In genomic region chr13:40986328-40986856, GRCh38 we compare ENCODE assay signal across 9 cellular contexts. TPM values are rescaled to one million over a fixed set of nuclear protein-coding genes. Genes with fewer than 3 reads are reported as not detected.
DNase-seq lines count a peak whose midpoint lies in the region; ATAC-seq and TF ChIP-seq lines count a peak whose summit lies in the region.
"Had no signal": no experiment of that assay in that cellular context is flagged by ENCODE, and none has a peak within 500 bp of the region (broad histone marks: within the 10 kb centered on the region; RNA-seq: fewer than 3 reads in every experiment).

No MANE protein-coding gene starts in this region.

- H3F3A ChIP-seq in neural progenitor cell (ENCODE audit: low read depth), result no peaks in the 10 kb centered on the region

- no peak overlapping the region for H3K4me3 Mint-ChIP-seq in neural progenitor cell

- H3K9me3 ChIP-seq in Peyer's patch (no peaks in the 10 kb centered on the region), fibroblast of lung (ENCODE audit: control insufficient read depth, insufficient read depth, low read depth, low read length) (no peaks in the 10 kb centered on the region), gastrocnemius medialis (no peaks in the 10 kb centered on the region), neural progenitor cell (ENCODE audit: low read depth) (no peaks in the 10 kb centered on the region)

- H4K20me1 ChIP-seq in fibroblast of lung (ENCODE audit: control insufficient read depth, extremely low read depth, insufficient read depth, low read length), result no peaks in the 10 kb centered on the region
- no peaks in the 10 kb centered on the region for H4K20me1 ChIP-seq in neural progenitor cell (ENCODE audit: low read depth)

- H3K27me3 ChIP-seq in Peyer's patch (no peaks in the 10 kb centered on the region), fibroblast of lung (ENCODE audit: control insufficient read depth, insufficient read depth, low read length) (no peaks in the 10 kb centered on the region), gastrocnemius medialis (no peaks in the 10 kb centered on the region), neural progenitor cell (no peaks in the 10 kb centered on the region)

- DNase-seq in GM12864 (ENCODE audit: low read depth) (no peak), Peyer's patch (no peak), fibroblast of lung (ENCODE audit: low read depth in 2 of 2) (peak; percentile 47 to 77), gastrocnemius medialis (no peak), occipital lobe (lab: John Stamatoyannopoulos, UW) (no peak), NCI-H1694 treated with DMSO at 0.1 percent for 48 hours (lab: John Stamatoyannopoulos, UW) (no peak), amniotic stem cell (lab: John Stamatoyannopoulos, UW) (no peak), neural progenitor cell (ENCODE audit: low spot score) (no peak)

- in situ Hi-C loops in gastrocnemius medialis (cut with MboI; ENCODE audit: low sequenced_read_pairs in 4 of 4), result no loop called here

- no peak for TF ChIP-seq POLR2A in Peyer's patch (IDR thresholded peaks at IDR 0.05)
- no peak for TF ChIP-seq POLR2A in gastrocnemius medialis (IDR thresholded peaks at IDR 0.05)

- H3K4me1 ChIP-seq in Peyer's patch (peaks cover 0 to 33% (median 11%) of the 10 kb centered on the region in 4 donors), fibroblast of lung (ENCODE audit: control insufficient read depth, extremely low read depth, insufficient read depth, low read length) (peaks cover 4% of the 10 kb centered on the region), gastrocnemius medialis (peaks cover 51 to 57% of the 10 kb centered on the region in 2 donors), neural progenitor cell (no peaks in the 10 kb centered on the region)

- no peaks in the 10 kb centered on the region for H3K36me3 Mint-ChIP-seq in neural progenitor cell

- no peak for ATAC-seq in gastrocnemius medialis
- ATAC-seq: HCT116 had no signal

- H3K9ac ChIP-seq in fibroblast of lung (ENCODE audit: insufficient read depth, low read length), result no peak overlapping the region
- H3K9ac ChIP-seq in neural progenitor cell, result no peak overlapping the region

- intact Hi-C loops in gastrocnemius medialis (cut with DNase I; ENCODE audit: low total_unique reads), result no loop called here

- H3K36me3 ChIP-seq in Peyer's patch (no peaks in the 10 kb centered on the region), fibroblast of lung (ENCODE audit: control insufficient read depth, insufficient read depth, low read length) (no peaks in the 10 kb centered on the region), gastrocnemius medialis (no peaks in the 10 kb centered on the region), neural progenitor cell (no peaks in the 10 kb centered on the region)

- no peaks in the 10 kb centered on the region for H3K27me3 Mint-ChIP-seq in neural progenitor cell (ENCODE audit: insufficient read depth, low read depth)

- H3K4me2 ChIP-seq in fibroblast of lung (ENCODE audit: extremely low read depth, insufficient read depth, low read length) (no peak overlapping the region), neural progenitor cell (no peak overlapping the region)

- TF ChIP-seq CTCF in GM12864 (IDR thresholded peaks at IDR 0.05; ENCODE audit: low read depth, low read length, missing control alignments) (no peak), Peyer's patch (IDR thresholded peaks at IDR 0.05) (no peak), fibroblast of lung (conservative IDR thresholded peaks at IDR 0.05 in 1 of 2, IDR thresholded peaks at IDR 0.05 in 1 of 2; ENCODE audit: low read depth in 1 of 2, low read length in 2 of 2) (no peak), gastrocnemius medialis (IDR thresholded peaks at IDR 0.05 in 4 of 5, conservative IDR thresholded peaks at IDR 0.05 in 1 of 5) (no peak), neural progenitor cell (IDR thresholded peaks at IDR 0.05) (no peak)

- H3K79me2 ChIP-seq in fibroblast of lung (ENCODE audit: control insufficient read depth, insufficient read depth, low read length) (peaks cover 9% of the 10 kb centered on the region), neural progenitor cell (ENCODE audit: low read depth) (no peaks in the 10 kb centered on the region)

- H3K4me1 Mint-ChIP-seq in neural progenitor cell, result peaks cover 2% of the 10 kb centered on the region

- H3K27ac ChIP-seq in Peyer's patch (peak overlapping the region; percentile 74 to 83 (median 81)), fibroblast of lung (ENCODE audit: insufficient read depth, low read length) (no peak overlapping the region), gastrocnemius medialis (peak overlapping the region; percentile 70 to 79 (median 74)), neural progenitor cell (no peak overlapping the region)

- H3K4me3 ChIP-seq in GM12864 (ENCODE audit: low read depth, low read length), result peak overlapping the region; percentile 33; the same call in 1 of the 2 replicates
- no peak overlapping the region for H3K4me3 ChIP-seq in Peyer's patch
- H3K4me3 ChIP-seq in fibroblast of lung (replicated peaks in 1 of 4; ENCODE audit: control extremely low read depth in 1 of 4, insufficient read depth in 1 of 4, low read depth in 3 of 4, low read length in 4 of 4), result no peak overlapping the region
- H3K4me3 ChIP-seq in gastrocnemius medialis, result peak overlapping the region; percentile 5 to 13 (median 10)
- no peak overlapping the region for H3K4me3 ChIP-seq in neural progenitor cell

- no peak overlapping the region for H3K27ac Mint-ChIP-seq in neural progenitor cell

- H2AFZ ChIP-seq in fibroblast of lung (ENCODE audit: low read length) (no peak overlapping the region), neural progenitor cell (replicated peaks) (no peak overlapping the region)

- H3K9me3 Mint-ChIP-seq in neural progenitor cell, result no peaks in the 10 kb centered on the region

RNA-seq across cellular contexts. Expression of gene ELF1, which starts 32.7 kb away (rescaled TPM):
- total RNA-seq in Peyer's patch (100 to 1,000 TPM in 2 of 4 donors, 10 to 100 TPM in 2; 77.7 to 145 (median 106) TPM), fibroblast of lung (34.7 and 38.5 TPM in 2 replicates), gastrocnemius medialis (10 to 100 TPM; 24.8 to 48.7 (median 33.7) TPM), occipital lobe (11.9 TPM), neural progenitor cell (ENCODE audit: low replicate concordance) (9.3 and 17.2 TPM in 2 replicates)
- 31.5 and 41.0 TPM in 2 replicates for polyA plus RNA-seq in fibroblast of lung
- 21.1 and 29.2 TPM in 2 replicates for polyA plus RNA-seq in fibroblast of lung (2012)
- polyA minus RNA-seq in fibroblast of lung (ENCODE audit: low replicate concordance), result 8.5 and 25.1 TPM in 2 replicates

Comparison
In these comparisons a context has a peak if more than half of its experiments do, and no peak if none do; other contexts are left out.
1. DNase-seq: peak in fibroblast of lung (2 of 2); none in GM12864 (single experiment), Peyer's patch (0 of 3), gastrocnemius medialis (0 of 2), occipital lobe (single experiment), NCI-H1694 treated with DMSO at 0.1 percent for 48 hours (single experiment), amniotic stem cell (single experiment) and neural progenitor cell (single experiment).
2. H3K4me3 ChIP-seq: peak in GM12864 (single experiment) and gastrocnemius medialis (4 of 4); none in Peyer's patch (0 of 4), fibroblast of lung (0 of 4) and neural progenitor cell (single experiment).
3. H3K27ac ChIP-seq: peak in Peyer's patch (4 of 4) and gastrocnemius medialis (4 of 4); none in fibroblast of lung (single experiment) and neural progenitor cell (single experiment).